ENCODE assay signal across 20 cellular contexts in genomic region chr16:50497592-50497991, GRCh38. TPM values are rescaled to one million over a fixed set of nuclear protein-coding genes. Genes with fewer than 3 reads are reported as not detected.
DNase-seq lines count a peak whose midpoint lies in the region; ATAC-seq, FAIRE-seq and TF ChIP-seq lines count a peak whose summit lies in the region.
"Had no signal": no experiment of that assay in that cellular context is flagged by ENCODE, and none has a peak within 500 bp of the region (broad histone marks: within the 10 kb centered on the region; RNA-seq: fewer than 3 reads in every experiment).

No MANE protein-coding gene starts in this region.

- H3K79me2 ChIP-seq in osteoblast (ENCODE audit: insufficient read depth, low read length) = no peaks in the 10 kb centered on the region

- H3K4me2 ChIP-seq in osteoblast (ENCODE audit: insufficient read depth, low read length) = peak overlapping the region; percentile 0

- in situ Hi-C loops in GM13977 (cut with MboI; ENCODE audit: low pct_unique_long_range_greater_than_20kb, low sequenced_read_pairs, unreplicated experiment) = no loop called here

- no peaks in the 10 kb centered on the region for H3K9me3 Mint-ChIP-seq in endothelial cell (ENCODE audit: unreplicated experiment)
- H3K9me3 Mint-ChIP-seq: dendritic cell treated with granulocyte-macrophage colony-stimulating factor and Interleukin-4, amounts not matched to agents 40 ng/mL and 50 ng/mL, for 4 days had no signal

- H3K4me3 Mint-ChIP-seq in endothelial cell (ENCODE audit: unreplicated experiment) = no peak overlapping the region
- H3K4me3 Mint-ChIP-seq: CD14-positive monocyte; dendritic cell treated with granulocyte-macrophage colony-stimulating factor and Interleukin-4, amounts not matched to agents 40 ng/mL and 50 ng/mL, for 4 days; WTC11 had no signal

- H3K27ac Mint-ChIP-seq in endothelial cell (ENCODE audit: unreplicated experiment) = no peak overlapping the region
- H3K27ac Mint-ChIP-seq: CD14-positive monocyte; dendritic cell treated with granulocyte-macrophage colony-stimulating factor and Interleukin-4, amounts not matched to agents 40 ng/mL and 50 ng/mL, for 4 days; WTC11 had no signal

- H3K27ac ChIP-seq in osteoblast (ENCODE audit: low read depth, low read length) = no peak overlapping the region

- TF ChIP-seq CTCF in bronchial epithelial cell (IDR thresholded peaks at IDR 0.05; ENCODE audit: insufficient read depth, low read length, severe bottlenecking) (no peak), osteoblast (IDR thresholded peaks at IDR 0.05; ENCODE audit: extremely low read depth, low read depth, low read length) (no peak), endothelial cell (IDR thresholded peaks at IDR 0.05; ENCODE audit: unreplicated experiment) (no peak), GM13977 (IDR thresholded peaks at IDR 0.05; ENCODE audit: extremely low read depth, insufficient read depth, missing control alignments) (no peak)

- ATAC-seq in GM19023 (IDR thresholded peaks at IDR 0.05; ENCODE audit: unreplicated experiment) = no peak
- ATAC-seq: left colon, WTC11 had no signal

- no peak overlapping the region for H3K4me3 ChIP-seq in bronchial epithelial cell (ENCODE audit: low read depth, low read length)
- H3K4me3 ChIP-seq in osteoblast (ENCODE audit: insufficient read depth, low read length) = no peak overlapping the region
- H3K4me3 ChIP-seq: esophagus squamous epithelium had no signal

- H3K4me1 ChIP-seq in osteoblast (ENCODE audit: insufficient read depth, low read length) = peaks cover 3% of the 10 kb centered on the region
- H3K4me1 ChIP-seq: esophagus squamous epithelium had no signal

- H3K36me3 ChIP-seq in bronchial epithelial cell (ENCODE audit: control insufficient read depth, insufficient read depth, low read length) (no peaks in the 10 kb centered on the region), osteoblast (ENCODE audit: insufficient read depth, low read length) (no peaks in the 10 kb centered on the region)
- H3K36me3 ChIP-seq: esophagus squamous epithelium had no signal

- H3K4me1 Mint-ChIP-seq in endothelial cell (ENCODE audit: unreplicated experiment) = peaks cover 6% of the 10 kb centered on the region
- H3K4me1 Mint-ChIP-seq: CD14-positive monocyte had no signal

- peak; percentile 71 for DNase-seq in EH (ENCODE audit: low read depth)
- peak; percentile 23 for DNase-seq in HTR-8/SVneo (ENCODE audit: insufficient read length, low spot score)
- peak; percentile 50 for DNase-seq in bronchial epithelial cell (ENCODE audit: low read depth)
- peak; percentile 87 for DNase-seq in osteoblast (ENCODE audit: insufficient read length, low spot score, missing footprints)
- DNase-seq in endothelial cell (ENCODE audit: low spot score) = no peak
- DNase-seq in GM12892 (ENCODE audit: insufficient read length) = no peak
- no peak for DNase-seq in GM13977 (ENCODE audit: low spot score)
- DNase-seq: activated effector memory CD4-positive, alpha-beta T cell treated with anti-CD3 and anti-CD28 coated beads, Interleukin-2, amount 50 U/mL, for 16 hours; DMS153; esophagus squamous epithelium; hypothalamus; KG1; left colon; NCI-H1105 treated with DMSO at 0.1 percent for 48 hours; nucleus accumbens; T-helper 1 cell had no signal

- H3K9me3 ChIP-seq in osteoblast (ENCODE audit: low read depth, low read length) = no peaks in the 10 kb centered on the region
- H3K9me3 ChIP-seq: esophagus squamous epithelium had no signal

- no peak overlapping the region for H2AFZ ChIP-seq in osteoblast (ENCODE audit: low read length)

- H4K20me1 ChIP-seq in osteoblast (ENCODE audit: insufficient read depth, low read length) = no peaks in the 10 kb centered on the region

- peaks cover 1% of the 10 kb centered on the region for H3K27me3 Mint-ChIP-seq in endothelial cell (ENCODE audit: unreplicated experiment)

- no peak for TF ChIP-seq POLR2A in GM12892 (IDR thresholded peaks at IDR 0.05; ENCODE audit: low read depth, low read length)

- H3K27me3 ChIP-seq in bronchial epithelial cell (ENCODE audit: control insufficient read depth, insufficient read depth, low read length) = no peaks in the 10 kb centered on the region
- no peaks in the 10 kb centered on the region for H3K27me3 ChIP-seq in osteoblast (ENCODE audit: insufficient read depth, low read length)

- FAIRE-seq in HTR-8/SVneo (lab: Jason Lieb, UNC) (no peak), bronchial epithelial cell (lab: Jason Lieb, UNC) (no peak), GM12892 (lab: Jason Lieb, UNC) (no peak)

- no peaks in the 10 kb centered on the region for H3K36me3 Mint-ChIP-seq in endothelial cell (ENCODE audit: low read depth, unreplicated experiment)
- H3K36me3 Mint-ChIP-seq: CD14-positive monocyte, WTC11 had no signal

RNA-seq across cellular contexts. Expression of gene NKD1, which starts 50.6 kb away (rescaled TPM):
- total RNA-seq in bronchial epithelial cell = under 0.01 TPM in 2 replicates
- total RNA-seq in osteoblast = under 0.01 TPM in 2 replicates
- total RNA-seq in endothelial cell (ENCODE audit: unreplicated experiment) = 2.4 TPM
- polyA plus RNA-seq in GM12892 (2012; ENCODE audit: missing spikeins) = 0.13 TPM
- polyA plus RNA-seq: CD14-positive monocyte had no signal

Comparison
In these comparisons a context has a peak if more than half of its experiments do, and no peak if none do; other contexts are left out.
1. DNase-seq: peak in EH (single experiment), HTR-8/SVneo (single experiment), bronchial epithelial cell (single experiment) and osteoblast (single experiment); none in endothelial cell (single experiment), GM12892 (single experiment) and GM13977 (single experiment).